In the genomic region with DNA sequence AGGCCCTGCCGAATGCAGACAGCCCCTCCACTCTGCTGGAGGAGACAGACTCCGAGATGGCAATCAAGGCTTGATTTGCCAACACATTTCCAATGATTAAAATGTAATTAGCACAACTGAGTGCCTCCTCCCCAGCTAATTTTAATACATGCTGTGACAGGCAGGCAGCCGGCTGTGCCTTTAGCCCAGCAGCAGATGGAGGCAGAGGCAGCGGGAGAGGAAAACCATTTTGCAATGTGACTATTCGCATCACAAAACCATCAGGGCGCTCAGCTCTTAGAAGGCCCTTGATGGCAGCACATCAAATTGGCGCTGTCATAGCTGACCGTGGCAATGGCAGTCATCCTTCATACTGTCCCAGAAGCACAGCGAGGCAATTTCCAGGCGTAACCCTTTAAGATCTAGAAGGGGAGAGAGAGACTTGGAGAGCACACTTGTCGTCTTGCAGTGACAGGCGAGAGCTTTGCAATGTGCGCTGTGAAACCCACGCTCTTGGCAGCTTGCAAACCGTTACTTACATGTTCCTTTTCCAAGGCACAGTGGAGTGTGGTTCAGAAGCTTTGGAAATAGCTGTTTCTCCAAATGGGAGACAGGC, we compare ENCODE assay signal across 1 cellular context.
TF ChIP-seq lines count a peak whose summit lies in the region.

No MANE protein-coding gene starts in this region.

TF ChIP-seq in WTC11, 78 proteins besides CTCF, POLR2A, EP300 and RAD21 (continued from another document):
- TF ChIP-seq, protein P1, sequence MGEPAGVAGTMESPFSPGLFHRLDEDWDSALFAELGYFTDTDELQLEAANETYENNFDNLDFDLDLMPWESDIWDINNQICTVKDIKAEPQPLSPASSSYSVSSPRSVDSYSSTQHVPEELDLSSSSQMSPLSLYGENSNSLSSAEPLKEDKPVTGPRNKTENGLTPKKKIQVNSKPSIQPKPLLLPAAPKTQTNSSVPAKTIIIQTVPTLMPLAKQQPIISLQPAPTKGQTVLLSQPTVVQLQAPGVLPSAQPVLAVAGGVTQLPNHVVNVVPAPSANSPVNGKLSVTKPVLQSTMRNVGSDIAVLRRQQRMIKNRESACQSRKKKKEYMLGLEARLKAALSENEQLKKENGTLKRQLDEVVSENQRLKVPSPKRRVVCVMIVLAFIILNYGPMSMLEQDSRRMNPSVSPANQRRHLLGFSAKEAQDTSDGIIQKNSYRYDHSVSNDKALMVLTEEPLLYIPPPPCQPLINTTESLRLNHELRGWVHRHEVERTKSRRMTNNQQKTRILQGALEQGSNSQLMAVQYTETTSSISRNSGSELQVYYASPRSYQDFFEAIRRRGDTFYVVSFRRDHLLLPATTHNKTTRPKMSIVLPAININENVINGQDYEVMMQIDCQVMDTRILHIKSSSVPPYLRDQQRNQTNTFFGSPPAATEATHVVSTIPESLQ (CRISPR knock-in tag; IDR thresholded peaks at IDR 0.05), result no peak
- TF ChIP-seq, protein P2, sequence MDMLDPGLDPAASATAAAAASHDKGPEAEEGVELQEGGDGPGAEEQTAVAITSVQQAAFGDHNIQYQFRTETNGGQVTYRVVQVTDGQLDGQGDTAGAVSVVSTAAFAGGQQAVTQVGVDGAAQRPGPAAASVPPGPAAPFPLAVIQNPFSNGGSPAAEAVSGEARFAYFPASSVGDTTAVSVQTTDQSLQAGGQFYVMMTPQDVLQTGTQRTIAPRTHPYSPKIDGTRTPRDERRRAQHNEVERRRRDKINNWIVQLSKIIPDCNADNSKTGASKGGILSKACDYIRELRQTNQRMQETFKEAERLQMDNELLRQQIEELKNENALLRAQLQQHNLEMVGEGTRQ (CRISPR knock-in tag; IDR thresholded peaks at IDR 0.05), result no peak
- TF ChIP-seq CBFB (CRISPR knock-in tag; IDR thresholded peaks at IDR 0.05; ENCODE audit: low read depth) (no peak), ZNF423 (CRISPR knock-in tag; IDR thresholded peaks at IDR 0.05) (no peak), FOXJ3 (CRISPR knock-in tag; IDR thresholded peaks at IDR 0.05; ENCODE audit: borderline replicate concordance) (no peak)
- TF ChIP-seq, protein P3, sequence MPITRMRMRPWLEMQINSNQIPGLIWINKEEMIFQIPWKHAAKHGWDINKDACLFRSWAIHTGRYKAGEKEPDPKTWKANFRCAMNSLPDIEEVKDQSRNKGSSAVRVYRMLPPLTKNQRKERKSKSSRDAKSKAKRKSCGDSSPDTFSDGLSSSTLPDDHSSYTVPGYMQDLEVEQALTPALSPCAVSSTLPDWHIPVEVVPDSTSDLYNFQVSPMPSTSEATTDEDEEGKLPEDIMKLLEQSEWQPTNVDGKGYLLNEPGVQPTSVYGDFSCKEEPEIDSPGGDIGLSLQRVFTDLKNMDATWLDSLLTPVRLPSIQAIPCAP (CRISPR knock-in tag; IDR thresholded peaks at IDR 0.05), result no peak
